Comparison of ENCODE assay signal across 18 cellular contexts in the genomic region with DNA sequence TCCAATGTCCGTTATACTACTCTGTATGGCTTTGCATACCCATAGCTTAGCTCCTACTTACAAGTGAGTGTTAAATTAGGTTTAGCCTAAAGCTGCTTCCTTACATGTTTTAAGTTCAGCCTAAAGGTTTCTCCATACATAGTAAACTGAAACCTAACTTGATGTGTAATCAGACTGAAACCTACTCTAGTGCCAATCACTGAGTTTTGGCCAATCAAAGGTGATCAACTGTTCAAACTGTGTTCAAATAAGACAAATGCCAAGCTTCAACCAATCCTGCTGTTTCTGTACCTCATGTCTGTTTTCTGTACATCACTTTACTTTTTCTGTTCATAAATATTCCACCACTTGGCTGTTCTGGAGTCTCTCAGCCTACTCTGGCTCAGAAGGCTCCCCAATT. TPM values are rescaled to one million over a fixed set of nuclear protein-coding genes. Genes with fewer than 3 reads are reported as not detected.
DNase-seq lines count a peak whose midpoint lies in the region; ATAC-seq, FAIRE-seq and TF ChIP-seq lines count a peak whose summit lies in the region.
"Had no signal": no experiment of that assay in that cellular context is flagged by ENCODE, and none has a peak within 500 bp of the region (broad histone marks: within the 10 kb centered on the region; RNA-seq: fewer than 3 reads in every experiment).

No MANE protein-coding gene starts in this region.

- no peaks in the 10 kb centered on the region for H3K27me3 ChIP-seq in GM12878 (replicated peaks in 1 of 2; ENCODE audit: control insufficient read depth in 2 of 2, insufficient read depth in 2 of 2, low read length in 1 of 2)

- no peaks in the 10 kb centered on the region for H3K36me3 ChIP-seq in GM12878 (ENCODE audit: control insufficient read depth in 2 of 2, insufficient read depth in 2 of 2, low read length in 1 of 2)

- FAIRE-seq in GM18507 (lab: Jason Lieb, UNC), result peak; percentile 66
- no peak for FAIRE-seq in GM12878 (lab: Jason Lieb, UNC)

- no peaks in the 10 kb centered on the region for H3K36me3 Mint-ChIP-seq in activated CD4-positive, alpha-beta T cell treated with anti-CD3 and anti-CD28 coated beads for 36 hours (ENCODE audit: low read depth)
- H3K36me3 Mint-ChIP-seq: CD4-positive, alpha-beta memory T cell; IgD-negative memory B cell had no signal

- H3K4me2 ChIP-seq in GM12878 (ENCODE audit: control insufficient read depth, insufficient read depth), result no peak overlapping the region

- no peaks in the 10 kb centered on the region for H3K9me3 Mint-ChIP-seq in activated CD4-positive, alpha-beta T cell treated with anti-CD3 and anti-CD28 coated beads for 36 hours (ENCODE audit: low read depth)
- H3K9me3 Mint-ChIP-seq: CD4-positive, alpha-beta memory T cell; IgD-negative memory B cell had no signal

- H4K20me1 ChIP-seq in GM12878 (ENCODE audit: control insufficient read depth, insufficient read depth), result no peaks in the 10 kb centered on the region

- no peak for TF ChIP-seq RAD21 in GM12878 (IDR thresholded peaks at IDR 0.05; ENCODE audit: insufficient read depth, low read depth, low read length)

- H3K79me2 ChIP-seq in GM12878 (ENCODE audit: control insufficient read depth, insufficient read depth, low read length), result no peaks in the 10 kb centered on the region

- H3K4me1 Mint-ChIP-seq in activated CD4-positive, alpha-beta T cell treated with anti-CD3 and anti-CD28 coated beads for 36 hours, result peaks cover 7% of the 10 kb centered on the region

- in situ Hi-C loops in GM12878 (cut with MboI), result loop anchor here (5.0 kb wide), 1 partner anchor 102 kb away; no protein-coding TSS in a partner anchor

- no peak overlapping the region for H3K27ac ChIP-seq in GM12878 (ENCODE audit: control insufficient read depth, insufficient read depth)

- H3K4me1 ChIP-seq in GM12878 (ENCODE audit: control insufficient read depth, insufficient read depth, low read length), result peaks cover 7% of the 10 kb centered on the region; the same call in 1 of the 2 replicates

- no peak overlapping the region for H3K4me3 Mint-ChIP-seq in activated CD4-positive, alpha-beta T cell treated with anti-CD3 and anti-CD28 coated beads for 36 hours
- H3K4me3 Mint-ChIP-seq: CD4-positive, alpha-beta memory T cell; IgD-negative memory B cell had no signal

- no peak for TF ChIP-seq POLR2A in GM12878 (IDR thresholded peaks at IDR 0.05; ENCODE audit: low read depth, low read length)

- intact Hi-C loops in activated CD4-positive, alpha-beta T cell treated with anti-CD3 and anti-CD28 coated beads for 36 hours (cut with DNase I, micrococcal nuclease), result no loop called here
- intact Hi-C loops in GM12878 (cut with micrococcal nuclease; ENCODE audit: unreplicated experiment), result no loop called here

- H3K4me3 ChIP-seq in GM12878, result no peak overlapping the region

- BruUV-seq in GM12878 (replicated peaks; lab: Mats Ljungman, UMichigan), result no TSS peak

- H3K9me3 ChIP-seq in GM12878 (replicated peaks; ENCODE audit: control insufficient read depth, insufficient read depth, low read length), result no peaks in the 10 kb centered on the region

- CTCF ChIA-PET in activated CD4-positive, alpha-beta T cell treated with anti-CD3 and anti-CD28 coated beads for 36 hours (lab: Charles Lee), result interaction anchor here (0.6 to 7.6 kb wide), 10 partner anchors 9 to 121 kb away, joined by 3 to 154 read pairs (median 4); no protein-coding TSS in a partner anchor
- CTCF ChIA-PET in GM12878 (lab: Yijun Ruan, JAX), result interaction anchor here (0.8 to 9.2 kb wide), 13 partner anchors 9 to 160 kb away, joined by 3 to 367 read pairs (median 7); partner anchors contain the start of genes BRD2, HLA-DMA and HLA-DMB

- H2AFZ ChIP-seq in GM12878 (ENCODE audit: control insufficient read depth, low read depth, low read length), result no peak overlapping the region

- 71% methylated on average over 1 of the region's 1 CpG for WGBS in GM12878 (ENCODE audit: insufficient coverage, insufficient replicate concordance, low lambda C conversion rate, missing lambda C conversion rate)

- peak; percentile 27 for ATAC-seq in activated CD4-positive, alpha-beta T cell treated with anti-CD3 and anti-CD28 coated beads for 36 hours
- peak; percentile 20; the same call in 1 of the 3 replicates for ATAC-seq in GM12878

- SMC1A ChIA-PET in GM12878 (lab: Charles Lee; ENCODE audit: uncharacterized antibody, unreplicated experiment), result interaction anchor here (1.0 to 7.7 kb wide), 15 partner anchors 10 to 183 kb away, joined by 3 to 99 read pairs (median 3); partner anchors contain the start of gene TAP2

- H3K9ac ChIP-seq in GM12878 (ENCODE audit: control insufficient read depth, insufficient read depth, low read length), result no peak overlapping the region

- TF ChIP-seq EP300 in GM12878 (IDR thresholded peaks at IDR 0.05; ENCODE audit: borderline replicate concordance in 1 of 2, control insufficient read depth in 1 of 2, low read depth in 2 of 2, low read length in 2 of 2), result no peak

- POLR2A ChIA-PET in activated CD4-positive, alpha-beta T cell treated with anti-CD3 and anti-CD28 coated beads for 36 hours (lab: Charles Lee), result no interaction called here
- POLR2A ChIA-PET in GM12878 (lab: Charles Lee), result interaction anchor here (1.2 to 1.6 kb wide), 2 partner anchors 12 to 56 kb away, joined by 4 read pairs; no protein-coding TSS in a partner anchor

- DNase-seq in activated CD4-positive, alpha-beta T cell treated with anti-CD3 and anti-CD28 coated beads for 36 hours, result no peak
- no peak for DNase-seq in activated CD4-positive, alpha-beta T cell treated with anti-CD3 and anti-CD28 coated beads, Interleukin-2, amount 50 U/mL, for 4 hours
- no peak for DNase-seq in GM18507 (ENCODE audit: extremely low spot score, insufficient read length, low read depth)
- no peak for DNase-seq in GM12878 (ENCODE audit: low read depth, low spot score)
- DNase-seq in HT-29 (ENCODE audit: low spot score), result no peak
- DNase-seq in effector CD4-positive, alpha-beta T cell, result no peak
- DNase-seq: 8988T; CD4-positive, alpha-beta memory T cell; DMS79; MV-4-11; NCI-H1417; NCI-H187 treated with DMSO at 0.1 percent for 48 hours; NCI-H526 treated with DMSO at 0.1 percent for 48 hours; SIG-M5 had no signal

- no peak for TF ChIP-seq CTCF in GM12878 (IDR thresholded peaks at IDR 0.05 in 2 of 3, conservative IDR thresholded peaks at IDR 0.05 in 1 of 3; ENCODE audit: control insufficient read depth in 2 of 3, extremely low read depth in 1 of 3, insufficient read depth in 1 of 3, low read depth in 3 of 3, low read length in 3 of 3)

- RAD21 ChIA-PET in GM12878 (lab: Charles Lee; ENCODE audit: unreplicated experiment), result interaction anchor here (0.7 to 8.0 kb wide), 4 partner anchors 28 to 121 kb away, joined by 3 to 104 read pairs (median 8); no protein-coding TSS in a partner anchor

- H3K27me3 Mint-ChIP-seq in activated CD4-positive, alpha-beta T cell treated with anti-CD3 and anti-CD28 coated beads for 36 hours, result no peaks in the 10 kb centered on the region
- H3K27me3 Mint-ChIP-seq: IgD-negative memory B cell had no signal

- no peak overlapping the region for H3K27ac Mint-ChIP-seq in activated CD4-positive, alpha-beta T cell treated with anti-CD3 and anti-CD28 coated beads for 36 hours
- H3K27ac Mint-ChIP-seq: CD4-positive, alpha-beta memory T cell; IgD-negative memory B cell had no signal

RNA-seq across cellular contexts. Expression of gene HLA-DOA, which starts 20.0 kb away (rescaled TPM):
- 1 to 10 TPM; 1.7 to 3.3 TPM for total RNA-seq in activated CD4-positive, alpha-beta T cell treated with anti-CD3 and anti-CD28 coated beads for 36 hours
- total RNA-seq in GM12878 (2013; cell fraction: nucleolus; rRNA removed), result 47.7 and 47.9 TPM in 2 replicates
- total RNA-seq in GM12878 (2014; rRNA removed) (99.2 and 108 TPM in 2 replicates), GM12878 (2014; rRNA removed; fragmentation: Illumina TruSeq; extraction: Trizol) (64.6 and 69.1 TPM in 2 replicates), GM12878 (2021) (73.3 and 73.5 TPM in 2 replicates)
- 45.0 TPM for polyA plus RNA-seq in GM12878 (2011; ENCODE audit: low read depth)
- polyA plus RNA-seq in GM12878 (2011; rRNA removed) (31.3 and 46.7 TPM in 2 replicates), GM12878 (2014; fragmentation: Illumina TruSeq; extraction: Trizol) (69.9 and 79.3 TPM in 2 replicates), GM12878 (2014; fragmentation: Nextera tagmentation; extraction: Ambion mirVana) (10 to 100 TPM in 1 of 2 experiments, 1 to 10 TPM in 1; 8.8 to 21.1 TPM), GM12878 (2014; rRNA removed) (99.8 and 104 TPM in 2 replicates), GM12878 (2016; fragmentation: Nextera tagmentation; extraction: Ambion mirVana) (10 to 100 TPM; 44.9 to 47.6 TPM)
- polyA plus RNA-seq in GM12878 (2011; cell fraction: cytosol; rRNA removed), result 77.6 and 86.9 TPM in 2 replicates
- polyA plus RNA-seq in GM12878 (2011; cell fraction: nucleus; rRNA removed), result 77.0 and 89.9 TPM in 2 replicates
- 78.7 and 83.9 TPM in 2 replicates for polyA plus RNA-seq in GM12878 (2012)
- polyA minus RNA-seq in GM12878 (2011; rRNA and poly(A)+ RNA removed), result 45.5 and 61.2 TPM in 2 replicates
- 40.4 and 47.3 TPM in 2 replicates for polyA minus RNA-seq in GM12878 (2011; cell fraction: cytosol; rRNA and poly(A)+ RNA removed)
- 35.9 and 56.4 TPM in 2 replicates for polyA minus RNA-seq in GM12878 (2011; cell fraction: nucleus; rRNA and poly(A)+ RNA removed)
- 0.03 and 0.23 TPM in 2 replicates for total RNA-seq in HT-29 (2014; rRNA removed; shearing (Covaris generic))
- total RNA-seq: HT1080, RPMI7951 had no signal
- polyA plus RNA-seq: BJ had no signal

RNA-seq across cellular contexts. Expression of gene BRD2, which starts 21.0 kb away (rescaled TPM):
- 100 to 1,000 TPM; 230 to 338 TPM for total RNA-seq in activated CD4-positive, alpha-beta T cell treated with anti-CD3 and anti-CD28 coated beads for 36 hours
- 348 and 373 TPM in 2 replicates for total RNA-seq in GM12878 (2013; cell fraction: nucleolus; rRNA removed)
- total RNA-seq in GM12878 (2014; rRNA removed) (127 TPM in 2 replicates), GM12878 (2014; rRNA removed; fragmentation: Illumina TruSeq; extraction: Trizol) (139 and 145 TPM in 2 replicates), GM12878 (2021) (160 and 178 TPM in 2 replicates)
- 176 TPM for polyA plus RNA-seq in GM12878 (2011; ENCODE audit: low read depth)
- polyA plus RNA-seq in GM12878 (2011; rRNA removed) (218 and 239 TPM in 2 replicates), GM12878 (2014; fragmentation: Illumina TruSeq; extraction: Trizol) (234 and 289 TPM in 2 replicates), GM12878 (2014; fragmentation: Nextera tagmentation; extraction: Ambion mirVana) (100 to 1,000 TPM in 1 of 2 experiments, 10 to 100 TPM in 1; 32.2 to 133 TPM), GM12878 (2014; rRNA removed) (180 and 181 TPM in 2 replicates), GM12878 (2016; fragmentation: Nextera tagmentation; extraction: Ambion mirVana) (100 to 1,000 TPM; 113 to 118 TPM)
- 154 and 169 TPM in 2 replicates for polyA plus RNA-seq in GM12878 (2011; cell fraction: cytosol; rRNA removed)
- polyA plus RNA-seq in GM12878 (2011; cell fraction: nucleus; rRNA removed), result 392 and 411 TPM in 2 replicates
- 174 and 230 TPM in 2 replicates for polyA plus RNA-seq in GM12878 (2012)
- 122 and 140 TPM in 2 replicates for polyA minus RNA-seq in GM12878 (2011; rRNA and poly(A)+ RNA removed)
- 51.2 and 63.0 TPM in 2 replicates for polyA minus RNA-seq in GM12878 (2011; cell fraction: cytosol; rRNA and poly(A)+ RNA removed)
- polyA minus RNA-seq in GM12878 (2011; cell fraction: nucleus; rRNA and poly(A)+ RNA removed), result 133 and 197 TPM in 2 replicates
- 144 and 147 TPM in 2 replicates for total RNA-seq in HT-29 (2014; rRNA removed; shearing (Covaris generic))

RNA-seq across cellular contexts. Expression of gene HLA-DMA, which starts 36.5 kb away (rescaled TPM):
- total RNA-seq in activated CD4-positive, alpha-beta T cell treated with anti-CD3 and anti-CD28 coated beads for 36 hours, result 10 to 100 TPM; 11.8 TPM
- 110 and 112 TPM in 2 replicates for total RNA-seq in GM12878 (2013; cell fraction: nucleolus; rRNA removed)
- total RNA-seq in GM12878 (2014; rRNA removed) (243 and 269 TPM in 2 replicates), GM12878 (2014; rRNA removed; fragmentation: Illumina TruSeq; extraction: Trizol) (170 and 177 TPM in 2 replicates), GM12878 (2021) (182 and 189 TPM in 2 replicates)
- polyA plus RNA-seq in GM12878 (2011; ENCODE audit: low read depth), result 314 TPM
- polyA plus RNA-seq in GM12878 (2011; rRNA removed) (190 and 290 TPM in 2 replicates), GM12878 (2014; fragmentation: Illumina TruSeq; extraction: Trizol) (327 and 354 TPM in 2 replicates), GM12878 (2014; fragmentation: Nextera tagmentation; extraction: Ambion mirVana) (100 to 1,000 TPM; 389 to 552 TPM), GM12878 (2014; rRNA removed) (267 and 279 TPM in 2 replicates), GM12878 (2016; fragmentation: Nextera tagmentation; extraction: Ambion mirVana) (100 to 1,000 TPM; 339 to 378 TPM)
- 380 and 384 TPM in 2 replicates for polyA plus RNA-seq in GM12878 (2011; cell fraction: cytosol; rRNA removed)
- polyA plus RNA-seq in GM12878 (2011; cell fraction: nucleus; rRNA removed), result 478 and 610 TPM in 2 replicates
- 308 and 348 TPM in 2 replicates for polyA plus RNA-seq in GM12878 (2012)
- polyA minus RNA-seq in GM12878 (2011; rRNA and poly(A)+ RNA removed), result 119 and 159 TPM in 2 replicates
- 44.9 and 50.8 TPM in 2 replicates for polyA minus RNA-seq in GM12878 (2011; cell fraction: cytosol; rRNA and poly(A)+ RNA removed)
- 45.2 and 51.5 TPM in 2 replicates for polyA minus RNA-seq in GM12878 (2011; cell fraction: nucleus; rRNA and poly(A)+ RNA removed)
- total RNA-seq in HT-29 (2014; rRNA removed; shearing (Covaris generic)), result 8.5 and 9.0 TPM in 2 replicates

RNA-seq across cellular contexts. Expression of gene HLA-DMB, which starts 48.5 kb away (rescaled TPM):
- total RNA-seq in activated CD4-positive, alpha-beta T cell treated with anti-CD3 and anti-CD28 coated beads for 36 hours, result 1 to 10 TPM; 1.9 to 2.3 TPM
- total RNA-seq in GM12878 (2013; cell fraction: nucleolus; rRNA removed), result 54.4 and 59.2 TPM in 2 replicates
- 141 and 149 TPM in 2 replicates for total RNA-seq in GM12878 (2014; rRNA removed)
- 117 and 120 TPM in 2 replicates for total RNA-seq in GM12878 (2014; rRNA removed; fragmentation: Illumina TruSeq; extraction: Trizol)
- total RNA-seq in GM12878 (2021), result 106 and 114 TPM in 2 replicates
- polyA plus RNA-seq in GM12878 (2011; ENCODE audit: low read depth), result 240 TPM
- 140 and 173 TPM in 2 replicates for polyA plus RNA-seq in GM12878 (2011; rRNA removed)
- polyA plus RNA-seq in GM12878 (2011; cell fraction: cytosol; rRNA removed), result 172 and 198 TPM in 2 replicates
- polyA plus RNA-seq in GM12878 (2011; cell fraction: nucleus; rRNA removed), result 112 and 122 TPM in 2 replicates
- polyA plus RNA-seq in GM12878 (2012), result 162 and 237 TPM in 2 replicates
- 136 and 158 TPM in 2 replicates for polyA plus RNA-seq in GM12878 (2014; fragmentation: Illumina TruSeq; extraction: Trizol)
- 100 to 1,000 TPM; 117 to 170 TPM for polyA plus RNA-seq in GM12878 (2014; fragmentation: Nextera tagmentation; extraction: Ambion mirVana)
- 114 and 116 TPM in 2 replicates for polyA plus RNA-seq in GM12878 (2014; rRNA removed)
- 100 to 1,000 TPM; 160 to 168 TPM for polyA plus RNA-seq in GM12878 (2016; fragmentation: Nextera tagmentation; extraction: Ambion mirVana)
- polyA minus RNA-seq in GM12878 (2011; rRNA and poly(A)+ RNA removed), result 91.9 and 112 TPM in 2 replicates
- 22.9 and 33.3 TPM in 2 replicates for polyA minus RNA-seq in GM12878 (2011; cell fraction: cytosol; rRNA and poly(A)+ RNA removed)
- polyA minus RNA-seq in GM12878 (2011; cell fraction: nucleus; rRNA and poly(A)+ RNA removed), result 25.1 and 32.0 TPM in 2 replicates
- total RNA-seq in HT-29 (2014; rRNA removed; shearing (Covaris generic)), result 2.1 and 3.3 TPM in 2 replicates
- polyA plus RNA-seq: BJ had no signal

Comparison
In these comparisons a context has a peak if more than half of its experiments do, and no peak if none do; other contexts are left out.
1. RNA of gene HLA-DOA, which starts 20.0 kb away (total RNA-seq): 47.7 to 108 TPM in GM12878; 1.7 to 3.3 TPM in activated CD4-positive, alpha-beta T cell treated with anti-CD3 and anti-CD28 coated beads for 36 hours and 0.03 to 0.23 TPM in HT-29; every median in the first group is over 10 times any median in the second.
2. RNA of gene HLA-DMA, which starts 36.5 kb away (total RNA-seq): 110 to 269 TPM in GM12878; 11.8 TPM in activated CD4-positive, alpha-beta T cell treated with anti-CD3 and anti-CD28 coated beads for 36 hours and 8.5 to 9.0 TPM in HT-29; every median in the first group is over 4 times any median in the second.